Comparison of ENCODE assay signal across 20 cellular contexts in genomic region chr3:150511096-150511670, GRCh38. TPM values are rescaled to one million over a fixed set of nuclear protein-coding genes. Genes with fewer than 3 reads are reported as not detected.
A peak's percentile ranks its signal among the peaks of the same experiment; 100 is the strongest.
DNase-seq lines count a peak whose midpoint lies in the region; ATAC-seq, FAIRE-seq and TF ChIP-seq lines count a peak whose summit lies in the region.
"Had no signal": no experiment of that assay in that cellular context is flagged by ENCODE, and none has a peak within 500 bp of the region (broad histone marks: within the 10 kb centered on the region; RNA-seq: fewer than 3 reads in every experiment).

No MANE protein-coding gene starts in this region.

- no peaks in the 10 kb centered on the region for H3K27me3 ChIP-seq in H9 (ENCODE audit: insufficient read depth, low read length)
- H3K27me3 ChIP-seq: BLaER1 treated with 17β-estradiol and CSF1 and Interleukin-3, amounts not matched to agents 10 nM and 100 nM had no signal

- ATAC-seq in A549 = no peak
- no peak for ATAC-seq in GM21515 (IDR thresholded peaks at IDR 0.05; ENCODE audit: unreplicated experiment)
- no peak for ATAC-seq in left colon
- ATAC-seq: CD8-positive, alpha-beta T cell; HepG2 had no signal

- no peak overlapping the region for H4K8ac ChIP-seq in H9 (replicated peaks; ENCODE audit: insufficient read length, low read depth, low read length)

- H3K27ac Mint-ChIP-seq in H9 = peak overlapping the region in 1 of 3 experiments; percentile 50; a peak in 2 of 7 replicates
- H3K27ac Mint-ChIP-seq: B cell; CD8-positive, alpha-beta T cell; IgD-negative memory B cell had no signal

- no peak overlapping the region for H2BK20ac ChIP-seq in H9 (ENCODE audit: low read depth, low read length, poor library complexity, severe bottlenecking)

- H3K27me3 Mint-ChIP-seq in H9 (ENCODE audit: low read depth) = no peaks in the 10 kb centered on the region; the same call in 1 of the 2 replicates

- POLR2A ChIA-PET in A549 (lab: Yijun Ruan, JAX) = no interaction called here

- peaks cover 0 to 8% (median 4%) of the 10 kb centered on the region in 3 experiments; a peak in 3 of 7 replicates for H3K36me3 Mint-ChIP-seq in H9 (ENCODE audit: insufficient read depth in 1 of 3, low read depth in 3 of 3)
- H3K36me3 Mint-ChIP-seq: CD8-positive, alpha-beta T cell; IgD-negative memory B cell had no signal

- H3K4me2 ChIP-seq in A549 = no peak overlapping the region
- no peak overlapping the region for H3K4me2 ChIP-seq in H9 (ENCODE audit: insufficient read depth, insufficient read length, low read length)

- H3K4me3 Mint-ChIP-seq in H9 = no peak overlapping the region
- H3K4me3 Mint-ChIP-seq: B cell; CD8-positive, alpha-beta T cell had no signal

- no peaks in the 10 kb centered on the region for H4K20me1 ChIP-seq in H9 (ENCODE audit: control insufficient read depth, insufficient read depth, insufficient read length)
- H4K20me1 ChIP-seq: BLaER1 treated with 17β-estradiol and CSF1 and Interleukin-3, amounts not matched to agents 10 nM and 100 nM had no signal

- H3K79me2 ChIP-seq in H9 (ENCODE audit: insufficient read depth, low read length) = no peaks in the 10 kb centered on the region

- no peak overlapping the region for H2BK120ac ChIP-seq in H9 (ENCODE audit: low read depth, low read length, poor library complexity, severe bottlenecking)

- CTCF ChIA-PET in A549 (lab: Yijun Ruan, JAX) = interaction anchor here (0.7 kb wide), 1 partner anchor 37 kb away, joined by 3 read pairs; no protein-coding TSS in a partner anchor

- H2BK12ac ChIP-seq in H9 (ENCODE audit: insufficient read length, low read depth, low read length) = no peak overlapping the region

- no peak overlapping the region for H4K5ac ChIP-seq in H9 (ENCODE audit: insufficient read length, low read depth, low read length)

- no peak overlapping the region for H3K18ac ChIP-seq in H9 (ENCODE audit: insufficient read length, low read depth, low read length)

- H3K4me3 ChIP-seq in A549 = no peak overlapping the region
- H3K4me3 ChIP-seq: BLaER1 treated with 17β-estradiol and CSF1 and Interleukin-3, amounts not matched to agents 10 nM and 100 nM had no signal

- TF ChIP-seq CTCF in A549 (IDR thresholded peaks at IDR 0.05) (no peak), H9 (conservative IDR thresholded peaks at IDR 0.05) (no peak)

- peak; percentile 7 for FAIRE-seq in A549 (lab: Jason Lieb, UNC)
- FAIRE-seq: GM12891, HepG2, HTR-8/SVneo had no signal

- H2AK5ac ChIP-seq in H9 (ENCODE audit: insufficient read length, low read length) = no peak overlapping the region

- H3K4me1 ChIP-seq in A549 (no peaks in the 10 kb centered on the region), H9 (ENCODE audit: insufficient read depth, low read length) (peaks cover 5% of the 10 kb centered on the region; the same call in 1 of the 2 replicates)

- H3K14ac ChIP-seq in H9 (ENCODE audit: insufficient read depth, low read length) = no peak overlapping the region

- H3K9ac ChIP-seq in H9 (ENCODE audit: extremely low read depth, insufficient read length, low read length) = no peak overlapping the region
- H3K9ac ChIP-seq: BLaER1 treated with 17β-estradiol and CSF1 and Interleukin-3, amounts not matched to agents 10 nM and 100 nM had no signal

- no peak for TF ChIP-seq EP300 in A549 (IDR thresholded peaks at IDR 0.05)

- no peak overlapping the region for H2BK15ac ChIP-seq in H9 (ENCODE audit: low read depth, low read length)

- H4K91ac ChIP-seq in H9 (ENCODE audit: insufficient read length, low read depth, low read length) = no peak overlapping the region

- H2BK5ac ChIP-seq in H9 (ENCODE audit: insufficient read length, low read length) = no peak overlapping the region

- H3K56ac ChIP-seq in H9 (ENCODE audit: insufficient read length, low read depth, low read length) = no peak overlapping the region

- no peak overlapping the region for H2AFZ ChIP-seq in H9 (ENCODE audit: low read length)

- no peaks in the 10 kb centered on the region for H3K23me2 ChIP-seq in H9 (ENCODE audit: insufficient read length, low read depth, low read length, poor library complexity, severe bottlenecking)

- H3K4ac ChIP-seq in H9 (ENCODE audit: low read depth, low read length) = no peak overlapping the region

- TF ChIP-seq RAD21 in A549 (conservative IDR thresholded peaks at IDR 0.05 in 1 of 2, IDR thresholded peaks at IDR 0.05 in 1 of 2) = no peak

- H3K23ac ChIP-seq in H9 (ENCODE audit: insufficient read length, low read depth, low read length) = no peak overlapping the region

- DNase-seq in A549 (ENCODE audit: low read depth in 1 of 2, low spot score in 1 of 2) (no peak), H9 (no peak), NCI-H526 treated with DMSO at 0.1 percent for 48 hours (lab: John Stamatoyannopoulos, UW) (peak; percentile 87), fibroblast of peridontal ligament (ENCODE audit: extremely low read depth) (peak; percentile 27), SK-N-DZ (ENCODE audit: low spot score) (no peak), left colon (no peak)
- DNase-seq: 8988T; Calu3; CD8-positive, alpha-beta T cell; DMS53; DND-41; GOT3; H7 had no signal

- H3K9me3 ChIP-seq in A549 (0 out of 3 replicates have a peak, but pooled peaks cover 2% of the 10 kb centered on the region), H9 (ENCODE audit: control insufficient read depth, low read depth, low read length) (no peaks in the 10 kb centered on the region)

- H3K79me1 ChIP-seq in H9 (ENCODE audit: insufficient read depth, low read depth, low read length, poor library complexity, severe bottlenecking) = no peaks in the 10 kb centered on the region

- no peak for TF ChIP-seq POLR2A in A549 (IDR thresholded peaks at IDR 0.05; ENCODE audit: low read length)

- 85% methylated on average over 3 of the region's 3 CpGs for whole genome bisulfite sequencing in A549 (ENCODE audit: missing lambda C conversion rate)
- WGBS in H9 (ENCODE audit: extremely low coverage, insufficient read length, low lambda C conversion rate) = no CpG with 5 or more reads among the region's 3 CpGs

- H3K27ac ChIP-seq in A549 (no peak overlapping the region), H9 (ENCODE audit: insufficient read length, low read depth, low read length) (peak overlapping the region; percentile 40)
- H3K27ac ChIP-seq: BLaER1 treated with 17β-estradiol and CSF1 and Interleukin-3, amounts not matched to agents 10 nM and 100 nM had no signal

- peaks cover 4 to 12% of the 10 kb centered on the region in 2 experiments; a peak in 3 of 5 replicates for H3K9me3 Mint-ChIP-seq in H9

- intact Hi-C loops in left colon (cut with DNase I, micrococcal nuclease) = no loop called here

- peaks cover 25 to 28% of the 10 kb centered on the region in 2 experiments for H3K4me1 Mint-ChIP-seq in H9
- H3K4me1 Mint-ChIP-seq: B cell had no signal

- H3T11ph ChIP-seq in H9 (ENCODE audit: low read length) = no peak overlapping the region

TF ChIP-seq in A549, 52 proteins besides CTCF, POLR2A, EP300 and RAD21 (continues in another document):
- TF ChIP-seq MAX (IDR thresholded peaks at IDR 0.05) (no peak), ZFP36 (IDR thresholded peaks at IDR 0.05; ENCODE audit: borderline replicate concordance, partially characterized antibody) (no peak), BCL3 (IDR thresholded peaks at IDR 0.05) (no peak), FOSL2 (IDR thresholded peaks at IDR 0.05) (no peak), FOSL2 (CRISPR knock-in tag; IDR thresholded peaks at IDR 0.05) (no peak)

RNA-seq across cellular contexts. Expression of gene SERP1, which starts 35.1 kb away (rescaled TPM):
- polyA plus RNA-seq in A549 (2011; rRNA removed) = 78.6 and 94.7 TPM in 2 replicates
- polyA plus RNA-seq in A549 (2012; cell fraction: cytosol; rRNA removed) = 128 and 156 TPM in 2 replicates
- 92.5 and 165 TPM in 2 replicates for polyA plus RNA-seq in A549 (2012; cell fraction: nucleus; rRNA removed)
- 82.9 to 85.8 TPM (median 84.3 TPM) in 3 replicates for polyA plus RNA-seq in A549 (2017; fragmentation: RNase III; extraction: RNeasy Plus Mini Kit Qiagen cat#74134 plus additional on column Dnase treatment)
- polyA minus RNA-seq in A549 (2011; rRNA and poly(A)+ RNA removed) = 32.5 and 39.1 TPM in 2 replicates
- total RNA-seq in H9 (2021) = 78.5 and 84.8 TPM in 2 replicates
- 136 and 145 TPM in 2 replicates for polyA plus RNA-seq in SK-N-DZ (2014; cell fraction: cytosol; rRNA removed)
- polyA plus RNA-seq in SK-N-DZ (2014; cell fraction: nucleus; rRNA removed) = 124 and 145 TPM in 2 replicates
- total RNA-seq in left colon = 100 to 1,000 TPM in 1 of 2 donors, 10 to 100 TPM in 1; 85.0 to 104 TPM

RNA-seq across cellular contexts. Expression of gene EIF2A, which starts 35.4 kb away (rescaled TPM):
- polyA plus RNA-seq in A549 (2011; rRNA removed) (122 and 141 TPM in 2 replicates), A549 (2017; fragmentation: RNase III; extraction: RNeasy Plus Mini Kit Qiagen cat#74134 plus additional on column Dnase treatment) (105 to 126 TPM (median 110 TPM) in 3 replicates)
- 64.3 and 66.7 TPM in 2 replicates for polyA plus RNA-seq in A549 (2012; cell fraction: cytosol; rRNA removed)
- 26.4 and 37.4 TPM in 2 replicates for polyA plus RNA-seq in A549 (2012; cell fraction: nucleus; rRNA removed)
- 62.0 and 69.8 TPM in 2 replicates for polyA minus RNA-seq in A549 (2011; rRNA and poly(A)+ RNA removed)
- total RNA-seq in H9 (2021) (73.9 and 74.1 TPM in 2 replicates), left colon (10 to 100 TPM; 56.7 to 72.2 TPM)
- polyA plus RNA-seq in SK-N-DZ (2014; cell fraction: cytosol; rRNA removed) = 151 and 186 TPM in 2 replicates
- 202 and 218 TPM in 2 replicates for polyA plus RNA-seq in SK-N-DZ (2014; cell fraction: nucleus; rRNA removed)

Comparison
In these comparisons a context has a peak if more than half of its experiments do, and no peak if none do; other contexts are left out.
1. DNase-seq: peak in NCI-H526 treated with DMSO at 0.1 percent for 48 hours (single experiment) and fibroblast of peridontal ligament (single experiment); none in A549 (0 of 2), H9 (single experiment), SK-N-DZ (single experiment) and left colon (0 of 2).